8 cellular contexts compared by ENCODE assay signal in the genomic region with DNA sequence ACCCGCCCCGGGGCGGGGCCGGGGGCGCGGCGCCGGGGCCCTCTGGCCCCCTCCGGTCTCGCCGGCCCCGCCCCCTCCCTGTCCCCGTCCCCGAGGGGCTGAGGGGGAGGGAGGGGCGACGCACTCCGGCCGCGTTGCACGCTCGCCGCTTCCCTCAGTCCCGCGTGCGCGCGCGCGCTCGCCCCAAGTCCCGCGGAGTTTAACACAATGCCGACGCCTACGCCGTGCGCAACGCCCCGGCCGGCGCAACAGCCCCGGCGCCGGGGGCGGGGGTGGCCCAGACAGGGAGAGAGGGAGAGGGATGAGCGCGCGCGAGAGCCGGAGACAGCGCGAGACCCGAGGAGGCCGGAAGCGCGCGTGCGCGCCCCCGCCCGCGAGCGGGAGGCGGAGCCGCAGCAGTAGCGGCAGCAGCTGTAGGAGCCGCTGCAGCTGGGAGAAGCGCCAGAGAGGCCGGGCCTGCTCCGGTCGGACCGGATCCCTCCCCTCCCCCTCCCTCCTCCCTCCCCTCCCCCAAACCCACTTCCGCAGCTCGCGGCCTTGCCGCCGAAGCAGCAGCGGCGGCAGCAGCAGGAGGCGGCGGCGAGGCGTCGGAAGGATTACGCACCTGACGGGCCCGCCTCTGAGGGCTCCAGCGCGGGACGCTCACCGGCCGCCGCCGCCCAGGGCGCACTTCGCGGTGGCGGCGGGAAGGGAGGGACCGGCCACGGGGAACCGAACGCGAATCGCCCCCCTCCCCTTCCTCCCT. TPM values are rescaled to one million over a fixed set of nuclear protein-coding genes. Genes with fewer than 3 reads are reported as not detected.
DNase-seq lines count a peak whose midpoint lies in the region; ATAC-seq and TF ChIP-seq lines count a peak whose summit lies in the region.

No MANE protein-coding gene starts in this region.

- no peak overlapping the region for H3K27ac Mint-ChIP-seq in neural progenitor cell

- peak overlapping the region; percentile 79 for H3K4me3 Mint-ChIP-seq in neural progenitor cell

- H3F3A ChIP-seq in MM.1S (ENCODE audit: insufficient read depth, low read length) (peaks cover 28% of the 10 kb centered on the region), neural progenitor cell (ENCODE audit: low read depth) (peaks cover 51% of the 10 kb centered on the region)

- H3K9me2 ChIP-seq in MM.1S (replicated peaks; ENCODE audit: insufficient read depth, low read length) = no peaks in the 10 kb centered on the region

- H4K20me1 ChIP-seq in MM.1S (ENCODE audit: insufficient read depth, low read length) (no peaks in the 10 kb centered on the region), neural progenitor cell (ENCODE audit: low read depth) (peaks cover 38% of the 10 kb centered on the region)

- H3K4me1 ChIP-seq in ES-I3 (ENCODE audit: insufficient read depth, low read length) (peaks cover 15% of the 10 kb centered on the region; the same call in 1 of the 2 replicates), MM.1S (ENCODE audit: low read length) (peaks cover 5% of the 10 kb centered on the region; the same call in 1 of the 2 replicates), foreskin keratinocyte (peaks cover 21% of the 10 kb centered on the region), neural progenitor cell (peaks cover 24% of the 10 kb centered on the region), stomach smooth muscle (ENCODE audit: control insufficient read depth, insufficient read depth, low read length) (peaks cover 28% of the 10 kb centered on the region)

- no peak overlapping the region for H3K4me2 ChIP-seq in MM.1S (ENCODE audit: low read depth, low read length)
- H3K4me2 ChIP-seq in neural progenitor cell = peak overlapping the region; percentile 99

- H3K4me3 ChIP-seq in MM.1S (ENCODE audit: low read length) (no peak overlapping the region; the same call in 1 of the 2 replicates), neural progenitor cell (peak overlapping the region; percentile 99), stomach smooth muscle (ENCODE audit: low read length in 2 of 2) (peak overlapping the region in 1 of 2 donors; percentile 88)

- ATAC-seq in foreskin keratinocyte = peak; percentile 88

- H3K9me3 Mint-ChIP-seq in neural progenitor cell = no peaks in the 10 kb centered on the region

- H3K9ac ChIP-seq in ES-I3 (ENCODE audit: low read depth, low read length) (peak overlapping the region; percentile 98), MM.1S (ENCODE audit: low read length) (peak overlapping the region; percentile 91), neural progenitor cell (peak overlapping the region; percentile 91), stomach smooth muscle (ENCODE audit: low read length in 2 of 2) (peak overlapping the region; percentile 72 to 78)

- H3K27me3 ChIP-seq in MM.1S (replicated peaks; ENCODE audit: insufficient read depth, low read length) = no peaks in the 10 kb centered on the region
- no peaks in the 10 kb centered on the region for H3K27me3 ChIP-seq in foreskin keratinocyte
- H3K27me3 ChIP-seq in neural progenitor cell = no peaks in the 10 kb centered on the region
- H3K27me3 ChIP-seq in stomach smooth muscle (ENCODE audit: control insufficient read depth in 1 of 2, insufficient read depth in 2 of 2, low read length in 2 of 2) = no peaks in the 10 kb centered on the region

- H3K79me2 ChIP-seq in MM.1S (ENCODE audit: low read length) (peaks cover 73% of the 10 kb centered on the region), neural progenitor cell (ENCODE audit: low read depth) (peaks cover 83% of the 10 kb centered on the region)

- H3K36me3 Mint-ChIP-seq in neural progenitor cell = peaks cover 14% of the 10 kb centered on the region

- H3K27me3 Mint-ChIP-seq in neural progenitor cell (ENCODE audit: insufficient read depth, low read depth) = peaks cover 8% of the 10 kb centered on the region

- peaks cover 44% of the 10 kb centered on the region for H3K4me1 Mint-ChIP-seq in neural progenitor cell

- H3K9me3 ChIP-seq in ES-I3 (ENCODE audit: control insufficient read depth, insufficient read depth, low read length) = no peaks in the 10 kb centered on the region
- no peaks in the 10 kb centered on the region for H3K9me3 ChIP-seq in MM.1S (replicated peaks; ENCODE audit: insufficient read depth, low read length)
- H3K9me3 ChIP-seq in neural progenitor cell (ENCODE audit: low read depth) = no peaks in the 10 kb centered on the region
- H3K9me3 ChIP-seq in stomach smooth muscle (ENCODE audit: control insufficient read depth in 2 of 2, low read length in 2 of 2) = no peaks in the 10 kb centered on the region

- peak overlapping the region; percentile 93 for H3K27ac ChIP-seq in MM.1S (ENCODE audit: low read length)
- H3K27ac ChIP-seq in foreskin keratinocyte = peak overlapping the region; percentile 93
- peak overlapping the region; percentile 99 for H3K27ac ChIP-seq in neural progenitor cell
- H3K27ac ChIP-seq in stomach smooth muscle (ENCODE audit: low read length) = peak overlapping the region; percentile 95

- DNase-seq in HCEC 1CT (peak; percentile 98), MM.1S (peak; percentile 91), SHP77 treated with DMSO at 0.1 percent for 48 hours (lab: John Stamatoyannopoulos, UW) (peak; percentile 92), foreskin keratinocyte (peak; percentile 97 to 98), neural progenitor cell (ENCODE audit: low spot score) (peak; percentile 100)
- DNase-seq in activated gamma-delta T cell treated with anti-CD3 and anti-CD28 coated beads, Interleukin-2, amount 50 U/mL, for 16 hours (ENCODE audit: low read depth) = peak; percentile 97

- H2AFZ ChIP-seq in MM.1S (ENCODE audit: low read length) (no peak overlapping the region), neural progenitor cell (replicated peaks) (no peak overlapping the region)

- TF ChIP-seq CTCF in MM.1S (IDR thresholded peaks at IDR 0.05; ENCODE audit: low read length) (no peak), foreskin keratinocyte (conservative IDR thresholded peaks at IDR 0.05) (peak; percentile 27), neural progenitor cell (IDR thresholded peaks at IDR 0.05) (no peak)

- H3K36me3 ChIP-seq in ES-I3 (ENCODE audit: insufficient read depth, low read length) = peaks cover 2% of the 10 kb centered on the region; the same call in 1 of the 2 replicates
- H3K36me3 ChIP-seq in MM.1S (replicated peaks; ENCODE audit: insufficient read depth, low read length) = no peaks in the 10 kb centered on the region
- no peaks in the 10 kb centered on the region for H3K36me3 ChIP-seq in neural progenitor cell
- H3K36me3 ChIP-seq in stomach smooth muscle (ENCODE audit: control insufficient read depth in 2 of 2, insufficient read depth in 2 of 2, low read length in 2 of 2) = no peaks in the 10 kb centered on the region

RNA-seq across cellular contexts. Expression of a gene that starts 0.9 kb away (rescaled TPM):
- total RNA-seq in foreskin keratinocyte (15.9 and 16.5 TPM in 2 replicates), neural progenitor cell (ENCODE audit: low replicate concordance) (8.4 and 11.6 TPM in 2 replicates)
- 6.6 and 8.1 TPM in 2 replicates for polyA plus RNA-seq in foreskin keratinocyte
